18 cellular contexts compared by ENCODE assay signal in genomic region chr7:49670991-49671390, GRCh38.
DNase-seq lines count a peak whose midpoint lies in the region; ATAC-seq and TF ChIP-seq lines count a peak whose summit lies in the region.
"Had no signal": no experiment of that assay in that cellular context is flagged by ENCODE, and none has a peak within 500 bp of the region (broad histone marks: within the 10 kb centered on the region; RNA-seq: fewer than 3 reads in every experiment).

No MANE protein-coding gene starts in this region.

- H3K27ac ChIP-seq in RWPE1 = no peak overlapping the region
- H3K27ac ChIP-seq: KMS-11 had no signal

- ATAC-seq in HG03378 (IDR thresholded peaks at IDR 0.05; ENCODE audit: unreplicated experiment) = no peak

- CTCF ChIA-PET in RWPE1 (lab: Yijun Ruan, JAX) = no interaction called here

- TF ChIP-seq CTCF in RWPE1 (conservative IDR thresholded peaks at IDR 0.05; ENCODE audit: low read depth) = no peak

- POLR2A ChIA-PET in RWPE1 (lab: Yijun Ruan, JAX; ENCODE audit: low non-redundant PET) = no interaction called here

- DNase-seq in ACHN (peak; percentile 77), HT1080 (ENCODE audit: low read depth) (peak; percentile 61), RWPE1 (ENCODE audit: low spot score) (peak; percentile 13), kidney tubule cell (ENCODE audit: low spot score) (peak; percentile 92), NCI-H2029 treated with DMSO at 0.1 percent for 48 hours (lab: John Stamatoyannopoulos, UW) (no peak), NCI-H1436 treated with DMSO at 0.1 percent for 48 hours (lab: John Stamatoyannopoulos, UW) (no peak)
- no peak for DNase-seq in activated naive CD4-positive, alpha-beta T cell (lab: John Stamatoyannopoulos, UW)
- DNase-seq: Caco-2; CD4-positive, CD25-positive, alpha-beta regulatory T cell; HCEC 1CT; MM.1S; NCI-H1105; NCI-H187; NCI-H69; NK-92 treated with Interleukin-12 subunit alpha and Interleukin-12 subunit beta, amount 100 ng/mL, for 24 hours; OCI-M1 had no signal

- in situ Hi-C loops in ACHN (cut with HindIII; ENCODE audit: low pct_ligation_motif_present, low pct_unique_long_range_greater_than_20kb, low sequenced_read_pairs) = no loop called here

Comparison
In these comparisons a context has a peak if more than half of its experiments do, and no peak if none do; other contexts are left out.
1. DNase-seq: peak in ACHN (single experiment), HT1080 (single experiment), RWPE1 (single experiment) and kidney tubule cell (single experiment); none in NCI-H2029 treated with DMSO at 0.1 percent for 48 hours (single experiment), activated naive CD4-positive, alpha-beta T cell (0 of 4) and NCI-H1436 treated with DMSO at 0.1 percent for 48 hours (single experiment).